In genomic region chr7:91683823-91684222, GRCh38 we compare ENCODE assay signal across 12 cellular contexts.
DNase-seq lines count a peak whose midpoint lies in the region; ATAC-seq and TF ChIP-seq lines count a peak whose summit lies in the region.
"Had no signal": no experiment of that assay in that cellular context is flagged by ENCODE, and none has a peak within 500 bp of the region (broad histone marks: within the 10 kb centered on the region; RNA-seq: fewer than 3 reads in every experiment).

No MANE protein-coding gene starts in this region.

- H3K27ac Mint-ChIP-seq in activated CD8-positive, alpha-beta T cell treated with anti-CD3 and anti-CD28 coated beads for 36 hours = no peak overlapping the region
- H3K27ac Mint-ChIP-seq: dendritic cell treated with granulocyte-macrophage colony-stimulating factor and Interleukin-4, amounts not matched to agents 40 ng/mL and 50 ng/mL, for 4 days had no signal

- H3K4me3 ChIP-seq in BLaER1 = no peak overlapping the region
- H3K4me3 ChIP-seq in fibroblast of the aortic adventitia (ENCODE audit: low read depth, low read length) = no peak overlapping the region
- H3K4me3 ChIP-seq: ovary, transverse colon had no signal

- no peaks in the 10 kb centered on the region for H3K4me1 Mint-ChIP-seq in activated CD8-positive, alpha-beta T cell treated with anti-CD3 and anti-CD28 coated beads for 36 hours (ENCODE audit: low read depth)

- POLR2A ChIA-PET in activated CD8-positive, alpha-beta T cell treated with anti-CD3 and anti-CD28 coated beads for 36 hours (lab: Charles Lee) = no interaction called here

- ATAC-seq in HG03571 (IDR thresholded peaks at IDR 0.05; ENCODE audit: unreplicated experiment) (no peak), HG02642 (IDR thresholded peaks at IDR 0.05; ENCODE audit: poor library complexity, unreplicated experiment) (no peak)
- ATAC-seq in activated CD8-positive, alpha-beta T cell treated with anti-CD3 and anti-CD28 coated beads for 36 hours = no peak

- DNase-seq in HT1080 (ENCODE audit: low read depth) (peak; percentile 16), OCI-M2 (lab: John Stamatoyannopoulos, UW; ENCODE audit: unreplicated experiment) (peak; percentile 49), fibroblast of the aortic adventitia (ENCODE audit: low read depth) (peak; percentile 94), kidney glomerular epithelial cell (lab: John Stamatoyannopoulos, UW) (no peak)
- no peak for DNase-seq in activated CD8-positive, alpha-beta T cell treated with anti-CD3 and anti-CD28 coated beads for 36 hours
- DNase-seq: ovary, T-helper 9 cell, transverse colon had no signal

- peak overlapping the region; percentile 71 for H3K4me2 ChIP-seq in BLaER1

- intact Hi-C loops in activated CD8-positive, alpha-beta T cell treated with anti-CD3 and anti-CD28 coated beads for 36 hours (cut with micrococcal nuclease) = no loop called here

- TF ChIP-seq CTCF in fibroblast of the aortic adventitia (IDR thresholded peaks at IDR 0.05; ENCODE audit: insufficient read depth, low read length) = no peak
- TF ChIP-seq CTCF in activated CD8-positive, alpha-beta T cell treated with anti-CD3 and anti-CD28 coated beads for 36 hours (IDR thresholded peaks at IDR 0.05) = no peak

- H3K27me3 Mint-ChIP-seq in activated CD8-positive, alpha-beta T cell treated with anti-CD3 and anti-CD28 coated beads for 36 hours = no peaks in the 10 kb centered on the region
- H3K27me3 Mint-ChIP-seq: dendritic cell treated with granulocyte-macrophage colony-stimulating factor and Interleukin-4, amounts not matched to agents 40 ng/mL and 50 ng/mL, for 4 days had no signal

- peak overlapping the region; percentile 66 for H3K27ac ChIP-seq in BLaER1
- H3K27ac ChIP-seq: ovary, transverse colon had no signal

- peaks cover 24% of the 10 kb centered on the region for H3K4me1 ChIP-seq in BLaER1
- H3K4me1 ChIP-seq: transverse colon had no signal

- no peak overlapping the region for H3K4me3 Mint-ChIP-seq in activated CD8-positive, alpha-beta T cell treated with anti-CD3 and anti-CD28 coated beads for 36 hours
- H3K4me3 Mint-ChIP-seq: dendritic cell treated with granulocyte-macrophage colony-stimulating factor and Interleukin-4, amounts not matched to agents 40 ng/mL and 50 ng/mL, for 4 days had no signal

- CTCF ChIA-PET in activated CD8-positive, alpha-beta T cell treated with anti-CD3 and anti-CD28 coated beads for 36 hours (lab: Charles Lee) = no interaction called here

- H3K9me3 ChIP-seq in BLaER1 = peaks cover 49% of the 10 kb centered on the region

- no peaks in the 10 kb centered on the region for H3K27me3 ChIP-seq in BLaER1
- H3K27me3 ChIP-seq: ovary, transverse colon had no signal

- no peaks in the 10 kb centered on the region for H4K20me1 ChIP-seq in BLaER1

- H3K9ac ChIP-seq in BLaER1 = 0 out of 2 replicates have a peak overlapping the region, but pooled peaks have one; percentile 2

- H3K36me3 ChIP-seq in BLaER1 = peaks cover 8% of the 10 kb centered on the region; the same call in 1 of the 2 replicates
- H3K36me3 ChIP-seq: ovary, transverse colon had no signal

- peaks cover 14% of the 10 kb centered on the region for H3K9me3 Mint-ChIP-seq in activated CD8-positive, alpha-beta T cell treated with anti-CD3 and anti-CD28 coated beads for 36 hours

- H3K36me3 Mint-ChIP-seq in activated CD8-positive, alpha-beta T cell treated with anti-CD3 and anti-CD28 coated beads for 36 hours (ENCODE audit: low read depth) = peaks cover 2% of the 10 kb centered on the region

Comparison
In these comparisons a context has a peak if more than half of its experiments do, and no peak if none do; other contexts are left out.
1. DNase-seq: peak in HT1080 (single experiment), OCI-M2 (single experiment) and fibroblast of the aortic adventitia (single experiment); none in activated CD8-positive, alpha-beta T cell treated with anti-CD3 and anti-CD28 coated beads for 36 hours (single experiment) and kidney glomerular epithelial cell (single experiment).